7 cellular contexts compared by ENCODE assay signal in the genomic region with DNA sequence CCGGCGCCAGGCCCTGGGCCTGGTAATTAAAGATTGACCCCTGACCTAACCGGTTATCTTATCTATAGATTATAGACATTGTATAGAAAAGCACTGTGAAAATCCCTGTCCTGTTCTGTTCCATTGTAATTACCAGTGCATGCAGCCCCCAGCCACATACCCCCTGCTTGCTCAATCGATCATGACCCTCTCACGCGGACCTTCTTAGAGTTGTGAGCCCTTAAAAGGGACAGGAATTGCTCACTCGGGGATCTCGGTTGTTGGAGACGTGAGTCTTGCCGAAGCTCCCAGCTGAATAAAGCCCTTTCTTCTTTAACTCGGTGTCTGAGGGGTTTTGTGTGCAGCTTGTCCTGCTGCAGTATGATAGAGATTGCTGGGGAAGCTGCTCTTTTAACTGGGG. TPM values are rescaled to one million over a fixed set of nuclear protein-coding genes. Genes with fewer than 3 reads are reported as not detected.
"Had no signal": no experiment of that assay in that cellular context is flagged by ENCODE, and none has a peak within 500 bp of the region (broad histone marks: within the 10 kb centered on the region; RNA-seq: fewer than 3 reads in every experiment).

No MANE protein-coding gene starts in this region.

RNA-seq across cellular contexts. Expression of a gene that starts 7.2 kb away (rescaled TPM):
- total RNA-seq: activated CD4-positive, alpha-beta memory T cell treated with anti-CD3 and anti-CD28 coated beads, Interleukin-2, amount 10 ng/mL, durations not matched to agents 7 days and 5 days; activated CD4-positive, alpha-beta T cell treated with anti-CD3 and anti-CD28 coated beads, Interleukin-2, amount 10 ng/mL, durations not matched to agents 7 days and 5 days; activated naive CD4-positive, alpha-beta T cell treated with anti-CD3 and anti-CD28 coated beads, Interleukin-2, amount 50 U/mL, for 72 hours; activated naive CD8-positive, alpha-beta T cell treated with anti-CD3 and anti-CD28 coated beads, Interleukin-2, amount 10 ng/mL, durations not matched to agents 7 days and 5 days; activated T-cell treated with anti-CD3 and anti-CD28 coated beads, Interleukin-2, amount 50 U/mL, for 72 hours; glomerular endothelial cell; T-helper 1 cell treated with Interleukin-12 subunit alpha and Interleukin-12 subunit beta and Interleukin-4 antibody, amounts not matched to agents 30 ng/mL and 1 ng/mL, for 36 hours had no signal
